In the genomic region with DNA sequence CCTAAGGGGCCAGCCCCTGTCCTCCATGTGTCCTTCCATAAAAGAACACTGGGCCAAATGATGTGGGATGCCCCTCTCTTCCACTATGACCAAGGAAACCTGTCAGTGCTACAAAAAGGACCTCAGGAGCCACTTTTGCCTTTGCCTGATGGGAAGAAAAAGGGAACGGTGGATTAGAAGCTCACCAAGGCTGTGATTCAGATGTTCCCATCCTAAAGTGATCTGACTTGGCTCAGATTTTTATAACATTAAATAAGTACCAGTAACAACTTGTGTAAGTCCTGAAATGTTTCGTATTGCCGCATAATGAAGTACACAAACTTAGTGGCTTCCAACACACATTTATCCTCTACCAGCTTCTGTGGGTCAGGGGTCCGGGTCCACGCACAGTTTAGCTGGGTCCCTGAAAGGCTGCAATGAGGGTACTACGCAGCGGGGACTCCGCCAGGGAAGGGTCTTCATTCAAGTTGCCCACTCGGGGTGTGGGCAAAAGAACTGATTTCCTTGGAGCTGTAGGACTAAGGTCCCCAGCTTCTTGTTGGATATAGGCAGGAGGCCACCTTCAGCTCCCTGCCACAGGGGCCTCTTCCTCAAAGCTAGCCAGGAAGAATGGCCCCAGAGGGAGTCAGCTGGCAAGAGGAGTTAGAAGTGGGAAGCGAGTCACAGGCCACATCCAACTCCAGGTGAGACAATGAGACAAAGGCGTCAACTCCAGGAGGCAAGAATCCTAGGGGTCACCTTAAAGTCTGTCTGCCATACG, we compare ENCODE assay signal across 8 cellular contexts.
DNase-seq lines count a peak whose midpoint lies in the region; TF ChIP-seq lines count a peak whose summit lies in the region.
"Had no signal": no experiment of that assay in that cellular context is flagged by ENCODE, and none has a peak within 500 bp of the region (broad histone marks: within the 10 kb centered on the region; RNA-seq: fewer than 3 reads in every experiment).

No MANE protein-coding gene starts in this region.

- peak overlapping the region; percentile 90 for H3K4me2 ChIP-seq in KMS-11

- peaks cover 18% of the 10 kb centered on the region for H3K36me3 Mint-ChIP-seq in activated T-helper 1 cell treated with anti-CD3 and anti-CD28 coated beads, Interleukin-12 subunit alpha, Interleukin-12 subunit beta, Interleukin-2, Interleukin-4 antibody, amounts not matched to agents 30 ng/mL and 10 ng/mL and 1 ng/mL, durations not matched to agents 14 hours and 24 hours and 36 hours (ENCODE audit: low read depth)

- TF ChIP-seq CTCF in KMS-11 (conservative IDR thresholded peaks at IDR 0.05; ENCODE audit: low read depth, low read length), result no peak

- H2AFZ ChIP-seq in KMS-11 (ENCODE audit: low read depth), result no peak overlapping the region

- peak overlapping the region; percentile 87 for H3K27ac ChIP-seq in KMS-11
- peak overlapping the region; percentile 18 for H3K27ac ChIP-seq in iPS-20b (ENCODE audit: low read length)
- peak overlapping the region; percentile 62 for H3K27ac ChIP-seq in stomach smooth muscle (ENCODE audit: low read length)

- no peak for DNase-seq in activated T-helper 1 cell treated with anti-CD3 and anti-CD28 coated beads, Interleukin-12 subunit alpha, Interleukin-12 subunit beta, Interleukin-2, Interleukin-4 antibody, amounts not matched to agents 30 ng/mL and 10 ng/mL and 1 ng/mL, durations not matched to agents 14 hours and 24 hours and 36 hours (ENCODE audit: low spot score)
- DNase-seq in mucosa of gallbladder (ENCODE audit: low spot score), result no peak
- no peak for DNase-seq in NCI-H446 treated with DMSO at 0.1 percent for 48 hours (lab: John Stamatoyannopoulos, UW)
- no peak for DNase-seq in ureter (ENCODE audit: low spot score)
- DNase-seq: NCI-H748 treated with DMSO at 0.1 percent for 48 hours had no signal

- intact Hi-C loops in activated T-helper 1 cell treated with anti-CD3 and anti-CD28 coated beads, Interleukin-12 subunit alpha, Interleukin-12 subunit beta, Interleukin-2, Interleukin-4 antibody, amounts not matched to agents 30 ng/mL and 10 ng/mL and 1 ng/mL, durations not matched to agents 14 hours and 24 hours and 36 hours (cut with micrococcal nuclease), result no loop called here

- no peaks in the 10 kb centered on the region for H3K36me3 ChIP-seq in KMS-11 (ENCODE audit: insufficient read depth)
- no peaks in the 10 kb centered on the region for H3K36me3 ChIP-seq in iPS-20b (ENCODE audit: insufficient read depth, low read depth, low read length)
- no peaks in the 10 kb centered on the region for H3K36me3 ChIP-seq in stomach smooth muscle (ENCODE audit: control insufficient read depth in 2 of 2, insufficient read depth in 2 of 2, low read length in 2 of 2)

- H3K4me3 Mint-ChIP-seq in activated T-helper 1 cell treated with anti-CD3 and anti-CD28 coated beads, Interleukin-12 subunit alpha, Interleukin-12 subunit beta, Interleukin-2, Interleukin-4 antibody, amounts not matched to agents 30 ng/mL and 10 ng/mL and 1 ng/mL, durations not matched to agents 14 hours and 24 hours and 36 hours, result peak overlapping the region; percentile 39

- H3K27ac Mint-ChIP-seq in activated T-helper 1 cell treated with anti-CD3 and anti-CD28 coated beads, Interleukin-12 subunit alpha, Interleukin-12 subunit beta, Interleukin-2, Interleukin-4 antibody, amounts not matched to agents 30 ng/mL and 10 ng/mL and 1 ng/mL, durations not matched to agents 14 hours and 24 hours and 36 hours, result peak overlapping the region; percentile 99

- H3K27me3 ChIP-seq in KMS-11 (ENCODE audit: insufficient read depth, low read depth) (no peaks in the 10 kb centered on the region), iPS-20b (ENCODE audit: insufficient read depth, low read length) (no peaks in the 10 kb centered on the region), stomach smooth muscle (ENCODE audit: control insufficient read depth in 1 of 2, insufficient read depth in 2 of 2, low read length in 2 of 2) (no peaks in the 10 kb centered on the region)

- peaks cover 88% of the 10 kb centered on the region for H3K4me1 Mint-ChIP-seq in activated T-helper 1 cell treated with anti-CD3 and anti-CD28 coated beads, Interleukin-12 subunit alpha, Interleukin-12 subunit beta, Interleukin-2, Interleukin-4 antibody, amounts not matched to agents 30 ng/mL and 10 ng/mL and 1 ng/mL, durations not matched to agents 14 hours and 24 hours and 36 hours (ENCODE audit: low read depth)

- H3K4me3 ChIP-seq in KMS-11 (IDR thresholded peaks at IDR 0.05; ENCODE audit: insufficient read depth, low read depth, low read length) (no peak overlapping the region), iPS-20b (ENCODE audit: low read length) (no peak overlapping the region), stomach smooth muscle (ENCODE audit: low read length in 2 of 2) (no peak overlapping the region)

- H3K9me3 ChIP-seq in iPS-20b (ENCODE audit: insufficient read depth, low read depth, low read length) (no peaks in the 10 kb centered on the region), stomach smooth muscle (ENCODE audit: control insufficient read depth in 2 of 2, low read length in 2 of 2) (no peaks in the 10 kb centered on the region)

- H3K9me3 Mint-ChIP-seq in activated T-helper 1 cell treated with anti-CD3 and anti-CD28 coated beads, Interleukin-12 subunit alpha, Interleukin-12 subunit beta, Interleukin-2, Interleukin-4 antibody, amounts not matched to agents 30 ng/mL and 10 ng/mL and 1 ng/mL, durations not matched to agents 14 hours and 24 hours and 36 hours, result no peaks in the 10 kb centered on the region

- no peaks in the 10 kb centered on the region for H4K20me1 ChIP-seq in KMS-11 (ENCODE audit: insufficient read depth)

- H3K9ac ChIP-seq in KMS-11 (peak overlapping the region; percentile 74; the same call in 1 of the 2 replicates), iPS-20b (ENCODE audit: low read depth, low read length) (no peak overlapping the region), stomach smooth muscle (ENCODE audit: low read length in 2 of 2) (no peak overlapping the region)

- no peaks in the 10 kb centered on the region for H3K27me3 Mint-ChIP-seq in activated T-helper 1 cell treated with anti-CD3 and anti-CD28 coated beads, Interleukin-12 subunit alpha, Interleukin-12 subunit beta, Interleukin-2, Interleukin-4 antibody, amounts not matched to agents 30 ng/mL and 10 ng/mL and 1 ng/mL, durations not matched to agents 14 hours and 24 hours and 36 hours (ENCODE audit: insufficient read depth)

- H3K4me1 ChIP-seq in KMS-11 (ENCODE audit: low read depth, poor library complexity, severe bottlenecking), result peaks cover 62% of the 10 kb centered on the region
- peaks cover 74% of the 10 kb centered on the region for H3K4me1 ChIP-seq in iPS-20b (ENCODE audit: insufficient read depth, low read length)
- peaks cover 49% of the 10 kb centered on the region for H3K4me1 ChIP-seq in stomach smooth muscle (ENCODE audit: control insufficient read depth, insufficient read depth, low read length)

- peaks cover 85% of the 10 kb centered on the region for H3K79me2 ChIP-seq in KMS-11 (ENCODE audit: insufficient read depth, low read depth)

Comparison
In these comparisons a context has a peak if more than half of its experiments do, and no peak if none do; other contexts are left out.
1. H3K27ac ChIP-seq: peak in every context shown above with its lines; median percentile 87 in KMS-11; 62 in stomach smooth muscle; 18 in iPS-20b.